22 cellular contexts compared by ENCODE assay signal in genomic region chr22:48568736-48569330, GRCh38.
A peak's percentile ranks its signal among the peaks of the same experiment; 100 is the strongest.
DNase-seq lines count a peak whose midpoint lies in the region; ATAC-seq and TF ChIP-seq lines count a peak whose summit lies in the region.
"Had no signal": no experiment of that assay in that cellular context is flagged by ENCODE, and none has a peak within 500 bp of the region (broad histone marks: within the 10 kb centered on the region; RNA-seq: fewer than 3 reads in every experiment).

No MANE protein-coding gene starts in this region.

- H3K27ac ChIP-seq in substantia nigra (ENCODE audit: low read depth, low read length, poor library complexity, severe bottlenecking): peak overlapping the region; percentile 78
- H3K27ac ChIP-seq: KMS-11, PC-9 had no signal

- peaks cover under 1% of the 10 kb centered on the region for H3K27me3 Mint-ChIP-seq in neural crest cell (ENCODE audit: low read depth)
- H3K27me3 Mint-ChIP-seq in naive thymus-derived CD8-positive, alpha-beta T cell: peaks cover 8 to 34% (median 24%) of the 10 kb centered on the region in 5 donors

- ATAC-seq in left ventricle myocardium superior (no peak), Right ventricle myocardium inferior (no peak)
- no peak for ATAC-seq in naive thymus-derived CD8-positive, alpha-beta T cell

- intact Hi-C loops in left ventricle myocardium superior (cut with micrococcal nuclease) (no loop called here), Right ventricle myocardium inferior (cut with DNase I) (no loop called here)

- H3K27ac Mint-ChIP-seq in neural crest cell (ENCODE audit: unreplicated experiment): no peak overlapping the region
- H3K27ac Mint-ChIP-seq in naive thymus-derived CD8-positive, alpha-beta T cell: no peak overlapping the region
- H3K27ac Mint-ChIP-seq: CD4-positive, alpha-beta T cell; HFFc6 had no signal

- H3K36me3 Mint-ChIP-seq in neural crest cell (ENCODE audit: low read depth): peaks cover 16% of the 10 kb centered on the region
- H3K36me3 Mint-ChIP-seq in naive thymus-derived CD8-positive, alpha-beta T cell: peaks cover 0 to 22% (median 1%) of the 10 kb centered on the region in 3 donors

- H3K9me3 Mint-ChIP-seq in neural crest cell: peaks cover 15% of the 10 kb centered on the region
- H3K9me3 Mint-ChIP-seq in naive thymus-derived CD8-positive, alpha-beta T cell: peaks cover 9 to 29% (median 20%) of the 10 kb centered on the region in 9 donors

- peaks cover 20% of the 10 kb centered on the region for H3K4me1 Mint-ChIP-seq in neural crest cell
- peaks cover 0 to 4% (median 2%) of the 10 kb centered on the region in 4 donors for H3K4me1 Mint-ChIP-seq in naive thymus-derived CD8-positive, alpha-beta T cell

- peak; percentile 2 for DNase-seq in left ventricle myocardium superior
- no peak for DNase-seq in Right ventricle myocardium inferior (ENCODE audit: missing footprints)
- DNase-seq in hippocampal formation (lab: John Stamatoyannopoulos, UW): peak; percentile 53 to 64
- DNase-seq in neural crest cell (ENCODE audit: low read depth, low spot score): no peak
- peak in 43 of 49 donors; percentile 13 to 85 (median 57) for DNase-seq in substantia nigra (lab: John Stamatoyannopoulos, UW)
- DNase-seq in naive thymus-derived CD8-positive, alpha-beta T cell: no peak
- DNase-seq in stimulated activated CD4-positive, alpha-beta T cell treated with anti-CD3 and anti-CD28 coated beads, Interleukin-4, amount 100 ng/mL, for 4 hours: no peak
- DNase-seq in KG1 (lab: John Stamatoyannopoulos, UW): no peak
- DNase-seq: 8988T; Caco-2; CD4-positive, alpha-beta T cell; DMS153; GDM1; H7; HFFc6; MV-4-11; NCI-H1417; NCI-H1930; NCI-H345; NCI-H524 treated with DMSO at 0.1 percent for 48 hours; PC-9 had no signal

- POLR2A ChIA-PET in naive thymus-derived CD8-positive, alpha-beta T cell (lab: Charles Lee): no interaction called here

- TF ChIP-seq CTCF in neural crest cell (conservative IDR thresholded peaks at IDR 0.05): no peak

- peak overlapping the region; percentile 44 for H3K4me3 Mint-ChIP-seq in neural crest cell
- H3K4me3 Mint-ChIP-seq in naive thymus-derived CD8-positive, alpha-beta T cell: no peak overlapping the region
- H3K4me3 Mint-ChIP-seq: CD4-positive, alpha-beta T cell; HFFc6 had no signal

Comparison
In these comparisons a context has a peak if more than half of its experiments do, and no peak if none do; other contexts are left out.
1. DNase-seq: peak in left ventricle myocardium superior (single experiment), hippocampal formation (2 of 2) and substantia nigra (43 of 49); none in Right ventricle myocardium inferior (single experiment), neural crest cell (single experiment), naive thymus-derived CD8-positive, alpha-beta T cell (0 of 10), stimulated activated CD4-positive, alpha-beta T cell treated with anti-CD3 and anti-CD28 coated beads, Interleukin-4, amount 100 ng/mL, for 4 hours (0 of 2) and KG1 (single experiment).